Comparison of ENCODE assay signal across 16 cellular contexts in genomic region chr2:130819226-130819914, GRCh38. TPM values are rescaled to one million over a fixed set of nuclear protein-coding genes. Genes with fewer than 3 reads are reported as not detected.
DNase-seq lines count a peak whose midpoint lies in the region; ATAC-seq, FAIRE-seq and TF ChIP-seq lines count a peak whose summit lies in the region.
"Had no signal": no experiment of that assay in that cellular context is flagged by ENCODE, and none has a peak within 500 bp of the region (broad histone marks: within the 10 kb centered on the region; RNA-seq: fewer than 3 reads in every experiment).

No MANE protein-coding gene starts in this region.

- H3K4me1 ChIP-seq in esophagus squamous epithelium (peaks cover 7 to 40% (median 23%) of the 10 kb centered on the region in 3 donors), kidney (ENCODE audit: control insufficient read depth in 1 of 2, insufficient read depth in 1 of 2, low read depth in 1 of 2, low read length in 2 of 2) (no peaks in the 10 kb centered on the region)
- H3K4me1 ChIP-seq: psoas muscle had no signal

- peaks cover 3% of the 10 kb centered on the region; the same call in 1 of the 2 replicates for H3K27me3 Mint-ChIP-seq in WTC11 (ENCODE audit: low read depth)
- H3K27me3 Mint-ChIP-seq: activated naive CD8-positive, alpha-beta T cell had no signal

- H3K27me3 ChIP-seq in H7 (ENCODE audit: control insufficient read depth, insufficient read depth, low read length) (no peaks in the 10 kb centered on the region), esophagus squamous epithelium (peaks cover 0 to 21% (median 0%) of the 10 kb centered on the region in 4 donors)

- TF ChIP-seq POLR2A in esophagus squamous epithelium (IDR thresholded peaks at IDR 0.05), result no peak

- H3K9me3 ChIP-seq in esophagus squamous epithelium (no peaks in the 10 kb centered on the region), kidney (ENCODE audit: control insufficient read depth in 1 of 2, low read length in 2 of 2) (no peaks in the 10 kb centered on the region)
- H3K9me3 ChIP-seq: psoas muscle had no signal

- TF ChIP-seq CTCF in WTC11 (IDR thresholded peaks at IDR 0.05) (no peak), esophagus squamous epithelium (IDR thresholded peaks at IDR 0.05) (no peak), retinal pigment epithelial cell (conservative IDR thresholded peaks at IDR 0.05; ENCODE audit: low read depth, low read length) (peak; percentile 22), kidney (IDR thresholded peaks at IDR 0.05; ENCODE audit: borderline replicate concordance, extremely low read depth, insufficient read depth) (no peak)

- CTCF ChIA-PET in WTC11 (lab: Charles Lee), result interaction anchor here (0.7 to 2.1 kb wide), 15 partner anchors 9 to 212 kb away, joined by 3 to 11 read pairs (median 5); no protein-coding TSS in a partner anchor

- H3K27ac Mint-ChIP-seq in WTC11, result peak overlapping the region; percentile 84; the same call in 1 of the 2 replicates
- H3K27ac Mint-ChIP-seq: activated B cell treated with CpG ODN at 0.5 μM for 24 hours; activated naive CD8-positive, alpha-beta T cell; dendritic cell treated with granulocyte-macrophage colony-stimulating factor and Interleukin-4, amounts not matched to agents 40 ng/mL and 50 ng/mL, for 4 days had no signal

- FAIRE-seq in kidney (lab: Jason Lieb, UNC), result no peak
- FAIRE-seq: GM12891 had no signal

- H3K9ac ChIP-seq in kidney (ENCODE audit: low read length in 2 of 2), result no peak overlapping the region

- 53 to 67% methylated on average over 3 to 4 of the region's 20 CpGs for WGBS in esophagus squamous epithelium, 2 donors

- POLR2A ChIA-PET in WTC11 (lab: Charles Lee), result no interaction called here

- H3K27ac ChIP-seq in esophagus squamous epithelium (peak overlapping the region; percentile 76 to 92 (median 82)), kidney (ENCODE audit: low read depth in 2 of 2, low read length in 2 of 2) (no peak overlapping the region)
- H3K27ac ChIP-seq: C4-2B, psoas muscle had no signal

- intact Hi-C loops in esophagus squamous epithelium (cut with DNase I) (no loop called here), kidney (cut with DNase I) (no loop called here)

- H3K4me3 ChIP-seq in H7 (ENCODE audit: insufficient read depth, low read depth, low read length) (no peak overlapping the region), esophagus squamous epithelium (peak overlapping the region in 2 of 4 donors; percentile 11 to 26), retinal pigment epithelial cell (ENCODE audit: low read length) (no peak overlapping the region), kidney (ENCODE audit: low read length in 2 of 2) (no peak overlapping the region)
- H3K4me3 ChIP-seq: psoas muscle had no signal

- DNase-seq in H7 (peak; percentile 77), WTC11 (ENCODE audit: low spot score) (no peak), esophagus squamous epithelium (lab: John Stamatoyannopoulos, UW) (no peak), retinal pigment epithelial cell (ENCODE audit: low read depth) (no peak), LoVo (ENCODE audit: low spot score) (no peak), kidney (no peak)
- DNase-seq: activated B cell treated with CpG ODN at 0.5 μM for 24 hours, EL, NCI-H446 treated with DMSO at 0.1 percent for 48 hours had no signal

- H3K36me3 ChIP-seq in H7 (replicated peaks; ENCODE audit: control insufficient read depth, insufficient read depth, low read length) (no peaks in the 10 kb centered on the region), esophagus squamous epithelium (no peaks in the 10 kb centered on the region), kidney (ENCODE audit: control insufficient read depth in 1 of 2, insufficient read depth in 2 of 2, low read length in 2 of 2) (no peaks in the 10 kb centered on the region)

- H3K9me3 Mint-ChIP-seq in WTC11, result no peaks in the 10 kb centered on the region
- H3K9me3 Mint-ChIP-seq: dendritic cell treated with granulocyte-macrophage colony-stimulating factor and Interleukin-4, amounts not matched to agents 40 ng/mL and 50 ng/mL, for 4 days had no signal

- ATAC-seq in WTC11 (peak; percentile 66), GM19324 (IDR thresholded peaks at IDR 0.05; ENCODE audit: low FRiP score, unreplicated experiment) (no peak), GM18502 (IDR thresholded peaks at IDR 0.05; ENCODE audit: poor library complexity, unreplicated experiment) (no peak)
- ATAC-seq: psoas muscle had no signal

- H3K4me3 Mint-ChIP-seq in WTC11, result no peak overlapping the region
- H3K4me3 Mint-ChIP-seq: activated B cell treated with CpG ODN at 0.5 μM for 24 hours; activated naive CD8-positive, alpha-beta T cell; dendritic cell treated with granulocyte-macrophage colony-stimulating factor and Interleukin-4, amounts not matched to agents 40 ng/mL and 50 ng/mL, for 4 days had no signal

- peaks cover 17% of the 10 kb centered on the region for H3K4me1 Mint-ChIP-seq in WTC11

- H3K36me3 Mint-ChIP-seq in WTC11, result no peaks in the 10 kb centered on the region
- H3K36me3 Mint-ChIP-seq: activated naive CD8-positive, alpha-beta T cell had no signal

TF ChIP-seq in WTC11, 78 proteins besides CTCF, POLR2A, EP300 and RAD21 (continues in another document):
- no peak for TF ChIP-seq STAT6 (CRISPR knock-in tag; conservative IDR thresholded peaks at IDR 0.05; ENCODE audit: low read depth)
- no peak for TF ChIP-seq FOXP1 (CRISPR knock-in tag; IDR thresholded peaks at IDR 0.05; ENCODE audit: borderline replicate concordance)
- no peak for TF ChIP-seq ZNF138 (CRISPR knock-in tag; conservative IDR thresholded peaks at IDR 0.05)
- TF ChIP-seq, protein P1, sequence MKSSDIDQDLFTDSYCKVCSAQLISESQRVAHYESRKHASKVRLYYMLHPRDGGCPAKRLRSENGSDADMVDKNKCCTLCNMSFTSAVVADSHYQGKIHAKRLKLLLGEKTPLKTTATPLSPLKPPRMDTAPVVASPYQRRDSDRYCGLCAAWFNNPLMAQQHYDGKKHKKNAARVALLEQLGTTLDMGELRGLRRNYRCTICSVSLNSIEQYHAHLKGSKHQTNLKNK (CRISPR knock-in tag; IDR thresholded peaks at IDR 0.05), result no peak
- no peak for TF ChIP-seq GRHL2 (CRISPR knock-in tag; IDR thresholded peaks at IDR 0.05; ENCODE audit: insufficient replicate concordance, severe bottlenecking)
- TF ChIP-seq MYBL2 (CRISPR knock-in tag; IDR thresholded peaks at IDR 0.05), result no peak
- no peak for TF ChIP-seq USF1 (CRISPR knock-in tag; IDR thresholded peaks at IDR 0.05)
- no peak for TF ChIP-seq NFYB (CRISPR knock-in tag; conservative IDR thresholded peaks at IDR 0.05; ENCODE audit: low read depth)
- no peak for TF ChIP-seq SOX15 (CRISPR knock-in tag; IDR thresholded peaks at IDR 0.05)
- no peak for TF ChIP-seq ELF4 (CRISPR knock-in tag; IDR thresholded peaks at IDR 0.05; ENCODE audit: low read depth)
- TF ChIP-seq, protein P2, sequence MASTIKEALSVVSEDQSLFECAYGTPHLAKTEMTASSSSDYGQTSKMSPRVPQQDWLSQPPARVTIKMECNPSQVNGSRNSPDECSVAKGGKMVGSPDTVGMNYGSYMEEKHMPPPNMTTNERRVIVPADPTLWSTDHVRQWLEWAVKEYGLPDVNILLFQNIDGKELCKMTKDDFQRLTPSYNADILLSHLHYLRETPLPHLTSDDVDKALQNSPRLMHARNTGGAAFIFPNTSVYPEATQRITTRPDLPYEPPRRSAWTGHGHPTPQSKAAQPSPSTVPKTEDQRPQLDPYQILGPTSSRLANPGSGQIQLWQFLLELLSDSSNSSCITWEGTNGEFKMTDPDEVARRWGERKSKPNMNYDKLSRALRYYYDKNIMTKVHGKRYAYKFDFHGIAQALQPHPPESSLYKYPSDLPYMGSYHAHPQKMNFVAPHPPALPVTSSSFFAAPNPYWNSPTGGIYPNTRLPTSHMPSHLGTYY (CRISPR knock-in tag; IDR thresholded peaks at IDR 0.05), result no peak
- no peak for TF ChIP-seq SP1 (CRISPR knock-in tag; conservative IDR thresholded peaks at IDR 0.05)

RNA-seq across cellular contexts. Expression of gene ARHGEF4, which starts 17.3 kb away (rescaled TPM):
- total RNA-seq in H7 (2014; rRNA removed; shearing (Covaris generic)), result 15.3 and 15.6 TPM in 2 replicates
- total RNA-seq in WTC11 (2021) (18.1 to 21.8 TPM (median 19.5 TPM) in 3 replicates), esophagus squamous epithelium (10 to 100 TPM; 52.8 to 82.4 (median 73.3) TPM), kidney (0.94 TPM)
- polyA plus RNA-seq in kidney (ENCODE audit: insufficient read depth, low read depth, low replicate concordance), result 0.90 TPM

Comparison
In these comparisons a context has a peak if more than half of its experiments do, and no peak if none do; other contexts are left out.
1. H3K27ac ChIP-seq: peak in esophagus squamous epithelium (4 of 4); none in kidney (0 of 2).